Comparison of ENCODE assay signal across 28 cellular contexts in genomic region chr5:81409845-81410369, GRCh38. TPM values are rescaled to one million over a fixed set of nuclear protein-coding genes. Genes with fewer than 3 reads are reported as not detected.
"Had no signal": no experiment of that assay in that cellular context is flagged by ENCODE, and none has a peak within 500 bp of the region (broad histone marks: within the 10 kb centered on the region; RNA-seq: fewer than 3 reads in every experiment).

No MANE protein-coding gene starts in this region.

- ATAC-seq: mucosa of descending colon, right cardiac atrium, T-cell had no signal

- H3K9me3 ChIP-seq: esophagus muscularis mucosa, mucosa of descending colon, prostate gland, stomach had no signal

- H3K27me3 ChIP-seq: esophagus muscularis mucosa, neural progenitor cell, stomach had no signal

- H3K4me1 ChIP-seq: esophagus muscularis mucosa, prostate gland, stomach had no signal

- H3K9me3 Mint-ChIP-seq: activated CD4-positive, alpha-beta T cell treated with anti-CD3 and anti-CD28 coated beads, Interleukin-2, amount 10 ng/mL, durations not matched to agents 24 days and 14 days; activated naive CD8-positive, alpha-beta T cell treated with anti-CD3 and anti-CD28 coated beads, Interleukin-2, amount 10 ng/mL, durations not matched to agents 7 days and 5 days; activated T-helper 1 cell treated with anti-CD3 and anti-CD28 coated beads, Interleukin-12 subunit alpha, Interleukin-12 subunit beta, Interleukin-2, Interleukin-4 antibody, amounts not matched to agents 30 ng/mL and 10 ng/mL and 1 ng/mL, durations not matched to agents 14 hours and 24 hours and 36 hours; central memory CD8-positive, alpha-beta T cell; immature natural killer cell; naive B cell; neural progenitor cell; T-cell; type B pancreatic cell had no signal

- DNase-seq: activated CD4-positive, alpha-beta T cell treated with anti-CD3 and anti-CD28 coated beads, Interleukin-2, amount 10 ng/mL, durations not matched to agents 24 days and 14 days; activated CD4-positive, CD25-positive, alpha-beta regulatory T cell; activated naive CD4-positive, alpha-beta T cell; activated naive CD8-positive, alpha-beta T cell treated with anti-CD3 and anti-CD28 coated beads, Interleukin-2, amount 10 ng/mL, durations not matched to agents 7 days and 5 days; aorta; effector CD8-positive, alpha-beta T cell; immature natural killer cell; mesenchymal stem cell; mucosa of descending colon; naive B cell; right cardiac atrium; small intestine; stimulated activated CD4-positive, alpha-beta T cell treated with anti-CD3 and anti-CD28 coated beads, Interleukin-15, amount 100 ng/mL, for 24 hours; stimulated activated CD4-positive, alpha-beta T cell treated with anti-CD3 and anti-CD28 coated beads, Interleukin-2, amount 100 ng/mL, for 48 hours; stomach; T-cell; T-helper 9 cell had no signal

- H3K27me3 Mint-ChIP-seq: activated CD4-positive, alpha-beta T cell treated with anti-CD3 and anti-CD28 coated beads, Interleukin-2, amount 10 ng/mL, durations not matched to agents 24 days and 14 days; central memory CD8-positive, alpha-beta T cell; naive B cell; T-cell; type B pancreatic cell had no signal

- H3K36me3 Mint-ChIP-seq: immature natural killer cell had no signal

- H3K4me1 Mint-ChIP-seq: activated naive CD8-positive, alpha-beta T cell treated with anti-CD3 and anti-CD28 coated beads, Interleukin-2, amount 10 ng/mL, durations not matched to agents 7 days and 5 days; central memory CD8-positive, alpha-beta T cell; immature natural killer cell; naive B cell; T-cell had no signal

- H3K4me3 Mint-ChIP-seq: activated CD4-positive, alpha-beta T cell treated with anti-CD3 and anti-CD28 coated beads, Interleukin-2, amount 10 ng/mL, durations not matched to agents 24 days and 14 days; activated naive CD8-positive, alpha-beta T cell treated with anti-CD3 and anti-CD28 coated beads, Interleukin-2, amount 10 ng/mL, durations not matched to agents 7 days and 5 days; activated T-helper 1 cell treated with anti-CD3 and anti-CD28 coated beads, Interleukin-12 subunit alpha, Interleukin-12 subunit beta, Interleukin-2, Interleukin-4 antibody, amounts not matched to agents 30 ng/mL and 10 ng/mL and 1 ng/mL, durations not matched to agents 14 hours and 24 hours and 36 hours; central memory CD8-positive, alpha-beta T cell; immature natural killer cell; naive B cell; neural progenitor cell; T-cell; type B pancreatic cell had no signal

- H3K27ac ChIP-seq: coronary artery, esophagus muscularis mucosa, neural progenitor cell, prostate gland, stomach had no signal

- H3K36me3 ChIP-seq: neural progenitor cell, prostate gland, stomach had no signal

- H3K4me3 ChIP-seq: coronary artery, esophagus muscularis mucosa, mucosa of descending colon, neural progenitor cell, prostate gland, stomach had no signal

RNA-seq across cellular contexts. Expression of gene ACOT12, which starts 16.0 kb away (rescaled TPM):
- total RNA-seq: activated CD4-positive, alpha-beta T cell treated with anti-CD3 and anti-CD28 coated beads, Interleukin-2, amount 10 ng/mL, durations not matched to agents 24 days and 14 days; activated CD8-positive, alpha-beta memory T cell treated with anti-CD3 and anti-CD28 coated beads for 36 hours; activated naive CD8-positive, alpha-beta T cell treated with anti-CD3 and anti-CD28 coated beads, Interleukin-2, amount 10 ng/mL, durations not matched to agents 7 days and 5 days; activated T-helper 1 cell treated with anti-CD3 and anti-CD28 coated beads, Interleukin-12 subunit alpha, Interleukin-12 subunit beta, Interleukin-2, Interleukin-4 antibody, amounts not matched to agents 30 ng/mL and 10 ng/mL and 1 ng/mL, durations not matched to agents 14 hours and 24 hours and 36 hours; endothelial cell of umbilical vein; esophagus muscularis mucosa; fibroblast of villous mesenchyme; mucosa of descending colon; osteocyte; right cardiac atrium; stomach had no signal
